In the genomic region with DNA sequence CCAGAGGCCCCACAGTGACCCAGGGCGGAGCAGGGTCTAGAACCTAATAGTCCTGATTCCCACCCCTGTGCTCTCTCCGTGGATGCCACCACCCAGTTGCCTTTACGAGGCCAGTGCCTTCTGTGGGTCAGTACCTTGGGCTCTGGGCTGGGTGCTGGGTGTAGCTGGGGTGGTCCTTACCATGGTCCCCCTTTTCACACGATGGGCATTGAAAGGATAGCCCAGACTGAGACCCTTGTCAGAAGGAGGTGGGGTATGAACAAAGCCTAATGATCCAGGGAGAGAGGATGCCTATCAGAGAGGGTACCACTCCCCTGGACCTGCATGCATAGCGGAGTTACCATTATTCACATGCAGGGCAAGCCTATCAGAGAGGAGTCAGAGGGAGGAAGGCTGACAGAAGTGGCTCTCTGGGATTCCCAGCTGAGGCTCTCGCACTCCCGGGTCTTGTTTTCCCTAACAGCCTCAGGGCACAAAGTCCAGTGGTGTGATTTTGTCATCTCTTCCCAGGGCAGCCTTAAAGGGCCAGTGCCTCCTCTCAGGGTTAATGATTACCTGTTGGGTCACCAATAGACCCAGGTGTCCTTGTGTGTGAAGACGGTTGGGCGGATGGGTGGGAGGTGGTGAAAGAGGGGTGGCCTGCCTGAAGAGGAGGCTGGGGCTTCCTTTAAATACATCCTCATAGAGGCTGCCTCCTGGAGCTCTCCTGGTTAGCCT, we compare ENCODE assay signal across 15 cellular contexts. TPM values are rescaled to one million over a fixed set of nuclear protein-coding genes. Genes with fewer than 3 reads are reported as not detected.
A peak's percentile ranks its signal among the peaks of the same experiment; 100 is the strongest.
DNase-seq lines count a peak whose midpoint lies in the region; ATAC-seq, FAIRE-seq and TF ChIP-seq lines count a peak whose summit lies in the region.
"Had no signal": no experiment of that assay in that cellular context is flagged by ENCODE, and none has a peak within 500 bp of the region (broad histone marks: within the 10 kb centered on the region; RNA-seq: fewer than 3 reads in every experiment).

No MANE protein-coding gene starts in this region.

- no peak for ATAC-seq in stimulated activated naive CD8-positive, alpha-beta T cell treated with anti-CD3 and anti-CD28 coated beads, Interleukin-15, amount 100 ng/mL, for 72 hours
- ATAC-seq in GM18498 (IDR thresholded peaks at IDR 0.05; ENCODE audit: unreplicated experiment): no peak
- ATAC-seq: activated CD8-positive, alpha-beta memory T cell treated with anti-CD3 and anti-CD28 coated beads, Interleukin-2, amount 10 ng/mL, durations not matched to agents 7 days and 5 days; stimulated activated naive B cell treated with anti-CD40 and anti-IgM and Interleukin-4, amounts not matched to agents 10 μg/mL and 1 μg/mL and 100 μg/mL, for 72 hours had no signal

- no peak for FAIRE-seq in small intestine (lab: Jason Lieb, UNC)
- FAIRE-seq: colon had no signal

- DNase-seq in ELF-1 (ENCODE audit: low read depth, low spot score): peak; percentile 77
- DNase-seq in RPMI7951 (ENCODE audit: low read depth): peak; percentile 77
- peak; percentile 80 for DNase-seq in islet precursor cell
- peak; percentile 99 for DNase-seq in small intestine
- DNase-seq in stimulated activated naive CD8-positive, alpha-beta T cell treated with anti-CD3 and anti-CD28 coated beads, Interleukin-15, amount 100 ng/mL, for 72 hours: no peak
- no peak for DNase-seq in RPMI8226
- DNase-seq in ascending aorta (ENCODE audit: low spot score in 2 of 2): no peak
- DNase-seq: activated CD8-positive, alpha-beta memory T cell treated with anti-CD3 and anti-CD28 coated beads, Interleukin-2, amount 10 ng/mL, durations not matched to agents 7 days and 5 days; activated naive CD8-positive, alpha-beta T cell treated with anti-CD3 and anti-CD28 coated beads, Interleukin-2, amount 10 ng/mL, durations not matched to agents 7 days and 5 days; CD8-positive, alpha-beta memory T cell; NCI-H446; stimulated activated CD4-positive, alpha-beta T cell treated with anti-CD3 and anti-CD28 coated beads, Interleukin-2, amount 100 ng/mL, for 48 hours; stimulated activated naive B cell treated with anti-CD40 and anti-IgM and Interleukin-4, amounts not matched to agents 10 μg/mL and 1 μg/mL and 100 μg/mL, for 72 hours had no signal

- TF ChIP-seq CTCF in ascending aorta (IDR thresholded peaks at IDR 0.05): no peak

- no peak overlapping the region for H3K4me3 Mint-ChIP-seq in stimulated activated naive CD8-positive, alpha-beta T cell treated with anti-CD3 and anti-CD28 coated beads, Interleukin-15, amount 100 ng/mL, for 72 hours
- H3K4me3 Mint-ChIP-seq: activated CD8-positive, alpha-beta memory T cell treated with anti-CD3 and anti-CD28 coated beads, Interleukin-2, amount 10 ng/mL, durations not matched to agents 7 days and 5 days; activated naive CD8-positive, alpha-beta T cell treated with anti-CD3 and anti-CD28 coated beads, Interleukin-2, amount 10 ng/mL, durations not matched to agents 7 days and 5 days; CD8-positive, alpha-beta memory T cell; stimulated activated naive B cell treated with anti-CD40 and anti-IgM and Interleukin-4, amounts not matched to agents 10 μg/mL and 1 μg/mL and 100 μg/mL, for 72 hours had no signal

- H3K27me3 ChIP-seq in small intestine (ENCODE audit: control insufficient read depth in 2 of 2, insufficient read depth in 2 of 2, low read length in 2 of 2) (no peaks in the 10 kb centered on the region), ascending aorta (no peaks in the 10 kb centered on the region)

- no peaks in the 10 kb centered on the region for H3K36me3 ChIP-seq in small intestine (ENCODE audit: control insufficient read depth in 2 of 2, insufficient read depth in 2 of 2, low read length in 2 of 2)
- no peaks in the 10 kb centered on the region for H3K36me3 ChIP-seq in ascending aorta

- H3K4me1 Mint-ChIP-seq in stimulated activated naive CD8-positive, alpha-beta T cell treated with anti-CD3 and anti-CD28 coated beads, Interleukin-15, amount 100 ng/mL, for 72 hours: peaks cover 6% of the 10 kb centered on the region
- H3K4me1 Mint-ChIP-seq: activated CD8-positive, alpha-beta memory T cell treated with anti-CD3 and anti-CD28 coated beads, Interleukin-2, amount 10 ng/mL, durations not matched to agents 7 days and 5 days; CD8-positive, alpha-beta memory T cell; stimulated activated naive B cell treated with anti-CD40 and anti-IgM and Interleukin-4, amounts not matched to agents 10 μg/mL and 1 μg/mL and 100 μg/mL, for 72 hours had no signal

- 18 to 64% (median 33%) methylated on average over 9 of the region's 9 CpGs for WGBS in small intestine, 3 donors

- H3K9me3 ChIP-seq in small intestine (ENCODE audit: control insufficient read depth, low read depth) (no peaks in the 10 kb centered on the region), ascending aorta (no peaks in the 10 kb centered on the region)

- H3K9me3 Mint-ChIP-seq in stimulated activated naive CD8-positive, alpha-beta T cell treated with anti-CD3 and anti-CD28 coated beads, Interleukin-15, amount 100 ng/mL, for 72 hours: no peaks in the 10 kb centered on the region
- H3K9me3 Mint-ChIP-seq: activated naive CD8-positive, alpha-beta T cell treated with anti-CD3 and anti-CD28 coated beads, Interleukin-2, amount 10 ng/mL, durations not matched to agents 7 days and 5 days; CD8-positive, alpha-beta memory T cell; stimulated activated naive B cell treated with anti-CD40 and anti-IgM and Interleukin-4, amounts not matched to agents 10 μg/mL and 1 μg/mL and 100 μg/mL, for 72 hours had no signal

- H3K27ac Mint-ChIP-seq in stimulated activated naive CD8-positive, alpha-beta T cell treated with anti-CD3 and anti-CD28 coated beads, Interleukin-15, amount 100 ng/mL, for 72 hours: no peak overlapping the region
- H3K27ac Mint-ChIP-seq: activated CD8-positive, alpha-beta memory T cell treated with anti-CD3 and anti-CD28 coated beads, Interleukin-2, amount 10 ng/mL, durations not matched to agents 7 days and 5 days; activated naive CD8-positive, alpha-beta T cell treated with anti-CD3 and anti-CD28 coated beads, Interleukin-2, amount 10 ng/mL, durations not matched to agents 7 days and 5 days; stimulated activated naive B cell treated with anti-CD40 and anti-IgM and Interleukin-4, amounts not matched to agents 10 μg/mL and 1 μg/mL and 100 μg/mL, for 72 hours had no signal

- H3K27ac ChIP-seq in small intestine (ENCODE audit: low read depth in 1 of 2, low read length in 1 of 2) (peak overlapping the region; percentile 82 to 94), ascending aorta (no peak overlapping the region)

- H3K27me3 Mint-ChIP-seq in stimulated activated naive CD8-positive, alpha-beta T cell treated with anti-CD3 and anti-CD28 coated beads, Interleukin-15, amount 100 ng/mL, for 72 hours: no peaks in the 10 kb centered on the region

- intact Hi-C loops in ascending aorta (cut with DNase I): no loop called here

- H3K4me1 ChIP-seq in small intestine (ENCODE audit: control insufficient read depth in 2 of 2, insufficient read depth in 1 of 2, low read depth in 1 of 2, low read length in 1 of 2) (peaks cover 7 to 15% of the 10 kb centered on the region in 2 donors), ascending aorta (no peaks in the 10 kb centered on the region)

- H3K4me3 ChIP-seq in small intestine (ENCODE audit: low read depth in 1 of 2, low read length in 2 of 2) (peak overlapping the region in 1 of 2 donors; percentile 37), ascending aorta (no peak overlapping the region)

RNA-seq across cellular contexts. Expression of a gene that starts 36.2 kb away (rescaled TPM):
- 108 and 135 TPM in 2 replicates for total RNA-seq in RPMI7951 (2014; rRNA removed; shearing (Covaris generic))
- 100 to 1,000 TPM; 100 to 144 (median 107) TPM for polyA plus RNA-seq in small intestine
- 110 TPM for total RNA-seq in ascending aorta
- polyA plus RNA-seq: CD8-positive, alpha-beta memory T cell had no signal

Comparison
In these comparisons a context has a peak if more than half of its experiments do, and no peak if none do; other contexts are left out.
1. DNase-seq: peak in ELF-1 (single experiment), RPMI7951 (single experiment), islet precursor cell (single experiment) and small intestine (single experiment); none in stimulated activated naive CD8-positive, alpha-beta T cell treated with anti-CD3 and anti-CD28 coated beads, Interleukin-15, amount 100 ng/mL, for 72 hours (0 of 2), RPMI8226 (single experiment) and ascending aorta (0 of 2).
2. H3K27ac ChIP-seq: peak in small intestine (2 of 2); none in ascending aorta (0 of 2).